ENCODE assay signal across 31 cellular contexts in genomic region chr2:165402142-165402541, GRCh38.
"Had no signal": no experiment of that assay in that cellular context is flagged by ENCODE, and none has a peak within 500 bp of the region (broad histone marks: within the 10 kb centered on the region; RNA-seq: fewer than 3 reads in every experiment).

No MANE protein-coding gene starts in this region.

- DNase-seq: activated CD4-positive, alpha-beta T cell treated with anti-CD3 and anti-CD28 coated beads for 48 hours; activated CD4-positive, alpha-beta T cell treated with anti-CD3 and anti-CD28 coated beads, Interleukin-2, amount 50 U/mL, for 48 hours; activated CD8-positive, alpha-beta memory T cell treated with anti-CD3 and anti-CD28 coated beads for 24 hours; activated effector memory CD4-positive, alpha-beta T cell treated with anti-CD3 and anti-CD28 coated beads, Interleukin-2, amount 50 U/mL, for 16 hours; activated naive CD4-positive, alpha-beta T cell treated with anti-CD3 and anti-CD28 coated beads for 36 hours; activated naive CD8-positive, alpha-beta T cell treated with anti-CD3 and anti-CD28 coated beads for 36 hours; amniotic stem cell; cortex of kidney; effector memory CD8-positive, alpha-beta T cell; foreskin keratinocyte; heart right ventricle; kidney glomerular epithelial cell; left lung; lower lobe of right lung; mesenchymal stem cell; sigmoid colon; stimulated activated CD4-positive, alpha-beta T cell treated with anti-CD3 and anti-CD28 coated beads, Interleukin-1b, Interleukin-23, amount 100 ng/mL, for 48 hours; stimulated activated CD4-positive, alpha-beta T cell treated with anti-CD3 and anti-CD28 coated beads, Interleukin-4, amount 100 ng/mL, for 4 hours; stimulated activated CD8-positive, alpha-beta memory T cell treated with anti-CD3 and anti-CD28 coated beads, Interleukin-4, amount 100 ng/mL, for 48 hours; stimulated activated naive CD8-positive, alpha-beta T cell treated with anti-CD3 and anti-CD28 coated beads, Interleukin-15, amount 100 ng/mL, for 72 hours; substantia nigra; T-helper 1 cell; uterus; WERI-Rb-1 had no signal

- H3K4me1 Mint-ChIP-seq: stimulated activated memory B cell treated with anti-CD40 and anti-IgM and Interleukin-4, amounts not matched to agents 10 μg/mL and 1 μg/mL and 100 μg/mL, for 72 hours had no signal

- H3K36me3 ChIP-seq: heart right ventricle, left lung, lower lobe of right lung, neutrophil, sigmoid colon, uterus, WERI-Rb-1 had no signal

- H3K36me3 Mint-ChIP-seq: activated naive CD8-positive, alpha-beta T cell treated with anti-CD3 and anti-CD28 coated beads for 36 hours; natural killer cell treated with Interleukin-12 subunit alpha and Interleukin-12 subunit beta and Interleukin-15 and Interleukin-18, amount 100 ng/mL, for 72 hours; stimulated activated memory B cell treated with anti-CD40 and anti-IgM and Interleukin-4, amounts not matched to agents 10 μg/mL and 1 μg/mL and 100 μg/mL, for 72 hours; type B pancreatic cell had no signal

- H3K9me3 Mint-ChIP-seq: activated naive CD4-positive, alpha-beta T cell treated with anti-CD3 and anti-CD28 coated beads for 36 hours; activated naive CD8-positive, alpha-beta T cell treated with anti-CD3 and anti-CD28 coated beads for 36 hours; effector memory CD8-positive, alpha-beta T cell; natural killer cell treated with Interleukin-12 subunit alpha and Interleukin-12 subunit beta and Interleukin-15 and Interleukin-18, amount 100 ng/mL, for 72 hours; stimulated activated memory B cell treated with anti-CD40 and anti-IgM and Interleukin-4, amounts not matched to agents 10 μg/mL and 1 μg/mL and 100 μg/mL, for 72 hours; stimulated activated naive CD8-positive, alpha-beta T cell treated with anti-CD3 and anti-CD28 coated beads, Interleukin-15, amount 100 ng/mL, for 72 hours; type B pancreatic cell had no signal

- H3K9me3 ChIP-seq: heart right ventricle, left lung, lower lobe of right lung, neutrophil, sigmoid colon, uterus had no signal

- H3K27me3 Mint-ChIP-seq: type B pancreatic cell had no signal

- H3K4me1 ChIP-seq: foreskin keratinocyte, left lung, lower lobe of right lung, uterus had no signal

- H3K4me3 Mint-ChIP-seq: activated naive CD4-positive, alpha-beta T cell treated with anti-CD3 and anti-CD28 coated beads for 36 hours; activated naive CD8-positive, alpha-beta T cell treated with anti-CD3 and anti-CD28 coated beads for 36 hours; effector memory CD8-positive, alpha-beta T cell; natural killer cell treated with Interleukin-12 subunit alpha and Interleukin-12 subunit beta and Interleukin-15 and Interleukin-18, amount 100 ng/mL, for 72 hours; stimulated activated memory B cell treated with anti-CD40 and anti-IgM and Interleukin-4, amounts not matched to agents 10 μg/mL and 1 μg/mL and 100 μg/mL, for 72 hours; stimulated activated naive CD8-positive, alpha-beta T cell treated with anti-CD3 and anti-CD28 coated beads, Interleukin-15, amount 100 ng/mL, for 72 hours; type B pancreatic cell had no signal

- H3K27ac ChIP-seq: foreskin keratinocyte, heart right ventricle, left lung, lower lobe of right lung, neutrophil, sigmoid colon, uterus, WERI-Rb-1 had no signal

- H3K27ac Mint-ChIP-seq: activated naive CD4-positive, alpha-beta T cell treated with anti-CD3 and anti-CD28 coated beads for 36 hours; activated naive CD8-positive, alpha-beta T cell treated with anti-CD3 and anti-CD28 coated beads for 36 hours; effector memory CD8-positive, alpha-beta T cell; natural killer cell treated with Interleukin-12 subunit alpha and Interleukin-12 subunit beta and Interleukin-15 and Interleukin-18, amount 100 ng/mL, for 72 hours; stimulated activated memory B cell treated with anti-CD40 and anti-IgM and Interleukin-4, amounts not matched to agents 10 μg/mL and 1 μg/mL and 100 μg/mL, for 72 hours; stimulated activated naive CD8-positive, alpha-beta T cell treated with anti-CD3 and anti-CD28 coated beads, Interleukin-15, amount 100 ng/mL, for 72 hours; type B pancreatic cell had no signal

- H3K27me3 ChIP-seq: foreskin keratinocyte, left lung, sigmoid colon, uterus had no signal

- ATAC-seq: activated CD4-positive, CD25-positive, alpha-beta regulatory T cell treated with anti-CD3 and anti-CD28 coated beads, Interleukin-2, amount 50 U/mL, for 24 hours; effector memory CD8-positive, alpha-beta T cell; esophagus mucosa; foreskin keratinocyte; heart right ventricle; left lung; lower lobe of right lung; natural killer cell treated with Interleukin-12 subunit alpha and Interleukin-12 subunit beta and Interleukin-15 and Interleukin-18, amount 100 ng/mL, for 72 hours; stimulated activated memory B cell treated with anti-CD40 and anti-IgM and Interleukin-4, amounts not matched to agents 10 μg/mL and 1 μg/mL and 100 μg/mL, for 72 hours; stimulated activated naive CD8-positive, alpha-beta T cell treated with anti-CD3 and anti-CD28 coated beads, Interleukin-15, amount 100 ng/mL, for 72 hours had no signal

- H3K4me3 ChIP-seq: heart right ventricle, left lung, lower lobe of right lung, sigmoid colon, smooth muscle cell, uterus had no signal
